In the genomic region with DNA sequence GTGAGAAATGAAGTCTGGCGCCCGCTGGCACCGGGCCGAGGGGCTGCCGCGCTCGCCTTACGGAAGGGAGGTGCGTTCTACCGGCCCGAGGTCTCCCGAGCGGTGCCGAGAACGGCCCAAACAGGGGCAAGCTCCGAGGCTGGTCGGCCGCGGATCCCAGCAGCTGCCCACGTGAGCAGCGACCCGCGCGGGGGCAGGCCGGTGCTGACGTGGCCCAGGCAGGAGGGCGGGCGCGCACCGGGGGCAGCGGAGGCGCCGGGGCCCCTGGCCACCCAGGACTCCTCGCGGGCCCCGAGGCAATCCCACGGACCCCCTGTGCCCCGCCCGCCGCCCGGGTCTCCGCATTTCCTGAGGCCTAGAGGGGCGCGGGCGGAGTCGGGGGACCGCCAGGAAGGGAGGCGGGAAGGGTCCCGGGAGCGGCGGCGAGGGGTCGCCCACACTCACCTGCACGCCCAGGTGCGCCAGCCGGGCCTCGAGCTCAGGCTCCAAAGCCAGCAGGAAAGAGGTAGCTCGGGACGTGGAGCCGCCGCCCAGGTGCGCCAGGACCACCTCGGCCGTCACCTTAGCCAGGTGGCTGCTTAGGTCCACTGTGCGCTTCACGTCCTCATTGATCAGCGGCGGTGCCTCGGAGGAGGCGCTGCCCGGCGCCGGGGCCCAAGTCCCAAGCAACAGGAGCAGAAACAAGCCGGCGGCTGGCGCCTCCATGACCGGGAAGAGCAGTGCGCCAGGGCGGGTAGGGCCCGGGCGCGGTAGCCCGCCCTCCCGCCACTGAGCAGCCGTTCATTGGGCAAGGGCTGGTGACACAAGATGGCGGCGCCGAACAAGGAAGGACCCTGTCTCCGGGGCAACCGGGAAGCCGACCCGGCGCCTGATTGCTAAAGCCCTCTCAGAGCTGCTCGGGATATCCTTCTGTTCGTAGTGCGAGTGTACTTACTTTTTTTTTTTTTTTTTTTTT, we compare ENCODE assay signal across 8 cellular contexts. TPM values are rescaled to one million over a fixed set of nuclear protein-coding genes. Genes with fewer than 3 reads are reported as not detected.
A peak's percentile ranks its signal among the peaks of the same experiment; 100 is the strongest.
DNase-seq lines count a peak whose midpoint lies in the region; ATAC-seq and TF ChIP-seq lines count a peak whose summit lies in the region.

Gene RPN1, minus strand, starts transcription at position 723 of the 955 bp plus-strand sequence. Its CDS starts 18 bp downstream, at position 705.

- peak within 1 kb of the TSS; percentile 96 to 100 for H3K27ac ChIP-seq in lung (ENCODE audit: low read depth in 1 of 2, low read length in 1 of 2)

- H3K36me3 ChIP-seq in lung (ENCODE audit: control insufficient read depth in 2 of 2, insufficient read depth in 2 of 2, low read length in 2 of 2): peaks cover 2% of the 10 kb centered on the region in 2 donors

- H3K4me1 ChIP-seq in lung (ENCODE audit: control insufficient read depth in 2 of 2, insufficient read depth in 2 of 2, low read length in 2 of 2): peaks cover 2 to 6% of the 10 kb centered on the region in 2 donors

- no peaks in the 10 kb centered on the region for H3K9me3 ChIP-seq in lung (ENCODE audit: control insufficient read depth in 2 of 2, insufficient read depth in 1 of 2, low read length in 1 of 2)

- ATAC-seq in GM21360 (IDR thresholded peaks at IDR 0.05; ENCODE audit: unreplicated experiment) (peak; percentile 94), lung (ENCODE audit: insufficient read depth, low FRiP score) (peak; percentile 99)

- TF ChIP-seq CTCF in lung (IDR thresholded peaks at IDR 0.05; ENCODE audit: control extremely low read depth, extremely low read depth): no peak

- H3K4me3 ChIP-seq in lung: peak within 1 kb of the TSS; percentile 100

- WGBS in lung, 2 donors: 0% methylated on average over 65 to 96 of the region's 96 CpGs

- DNase-seq in COLO829 (ENCODE audit: low spot score) (peak; percentile 93), HT-29 (ENCODE audit: low spot score) (peak; percentile 97), lung (ENCODE audit: low spot score) (peak; percentile 96)
- peak; percentile 90 for DNase-seq in NK-92 treated with Interleukin-12 subunit alpha and Interleukin-12 subunit beta, amount 100 ng/mL, for 24 hours (lab: John Stamatoyannopoulos, UW)
- DNase-seq in activated CD8-positive, alpha-beta memory T cell treated with anti-CD3 and anti-CD28 coated beads for 24 hours: peak; percentile 96
- peak; percentile 92 for DNase-seq in effector CD8-positive, alpha-beta T cell (lab: John Stamatoyannopoulos, UW)
- DNase-seq in stimulated activated CD4-positive, alpha-beta T cell treated with anti-CD3 and anti-CD28 coated beads, TNF-alpha, amount 100 ng/mL, for 24 hours (ENCODE audit: low read depth in 3 of 3): peak; percentile 89 to 93 (median 93)

- H3K27me3 ChIP-seq in lung (ENCODE audit: control insufficient read depth, insufficient read depth): no peaks in the 10 kb centered on the region

RNA-seq across cellular contexts. Expression of gene RPN1, which starts in this region (rescaled TPM):
- 622 and 639 TPM in 2 replicates for total RNA-seq in HT-29 (2014; rRNA removed; shearing (Covaris generic))
- total RNA-seq in lung: 100 to 1,000 TPM; 158 to 288 TPM
- polyA plus RNA-seq in lung: 100 to 1,000 TPM; 146 to 318 TPM

Comparison
In these comparisons a context has a peak if more than half of its experiments do, and no peak if none do; other contexts are left out.
1. Peak in every context shown above with its lines: DNase-seq, ATAC-seq, H3K4me3 ChIP-seq and H3K27ac ChIP-seq.